In the genomic region with DNA sequence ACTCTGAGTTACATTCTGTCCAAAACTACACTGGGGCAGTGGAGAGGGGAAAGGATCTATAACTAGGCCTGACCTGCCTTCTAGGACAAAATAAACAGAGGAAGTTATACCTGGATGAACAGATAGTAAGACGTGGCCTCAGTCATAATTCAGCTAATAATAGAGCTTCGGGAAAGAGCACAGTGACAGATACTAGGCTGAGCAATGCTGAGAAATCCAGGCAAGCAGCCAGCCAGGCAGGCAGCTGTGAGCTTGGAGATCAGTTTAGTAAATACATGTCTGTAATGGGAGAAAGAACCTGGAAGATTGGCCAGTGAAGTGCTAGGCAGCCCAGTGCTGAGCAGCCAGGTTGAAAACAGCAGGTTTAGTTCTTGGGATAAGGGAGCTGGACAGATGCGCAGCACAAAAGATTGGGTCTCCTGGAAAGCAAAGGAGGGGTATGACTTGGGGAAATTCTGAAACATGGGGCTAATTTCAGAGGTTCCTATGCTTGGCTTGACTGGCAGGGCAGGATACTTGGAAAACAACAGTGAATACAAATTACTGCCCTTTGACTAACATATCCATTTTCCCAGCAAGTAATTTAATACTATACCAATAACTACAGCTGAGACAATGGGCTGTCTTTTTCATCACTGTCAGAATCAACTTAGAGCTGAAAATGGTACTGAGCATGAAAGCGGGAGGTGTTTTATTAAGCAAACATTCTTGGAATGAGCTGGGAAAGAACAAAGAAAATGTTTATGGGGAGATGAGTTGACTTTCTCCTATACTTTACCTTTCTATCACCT, we compare ENCODE assay signal across 8 cellular contexts.
DNase-seq lines count a peak whose midpoint lies in the region; ATAC-seq lines count a peak whose summit lies in the region.

No MANE protein-coding gene starts in this region.

- ATAC-seq in HG02763 (IDR thresholded peaks at IDR 0.05; ENCODE audit: unreplicated experiment) (no peak), GM18511 (IDR thresholded peaks at IDR 0.05; ENCODE audit: unreplicated experiment) (no peak), HG02678 (IDR thresholded peaks at IDR 0.05; ENCODE audit: unreplicated experiment) (no peak)

- intact Hi-C loops in posterior vena cava (cut with DNase I) = no loop called here

- peak; percentile 61 for DNase-seq in GM03348 (ENCODE audit: low spot score)
- DNase-seq in NCI-H748 (lab: John Stamatoyannopoulos, UW; ENCODE audit: unreplicated experiment) = peak; percentile 97
- peak; percentile 56 for DNase-seq in fibroblast of the conjunctiva (ENCODE audit: low read depth)
- DNase-seq in posterior vena cava (ENCODE audit: low spot score) = peak; percentile 88
- DNase-seq in activated CD8-positive, alpha-beta memory T cell treated with anti-CD3 and anti-CD28 coated beads, Interleukin-2, amount 50 U/mL, for 48 hours = no peak
